ENCODE assay signal across 34 cellular contexts in the genomic region with DNA sequence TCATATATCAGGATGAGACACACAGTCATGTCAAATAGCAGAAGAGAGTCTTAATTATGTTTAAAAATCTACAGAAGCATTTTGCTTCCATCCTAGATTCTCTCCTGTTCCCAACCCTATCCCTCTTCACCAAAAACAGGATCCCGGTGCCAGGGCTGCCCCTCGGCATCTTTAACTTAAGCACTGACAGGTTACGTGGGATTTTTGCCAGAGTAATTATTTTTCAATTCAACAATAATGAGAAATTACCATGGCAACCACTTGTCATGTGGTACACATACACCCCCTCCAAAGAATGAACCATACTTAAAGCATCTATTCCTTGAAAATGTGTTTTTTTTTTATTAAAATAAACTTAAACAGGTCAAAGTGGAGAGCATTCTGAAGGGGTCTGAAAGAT.
"Had no signal": no experiment of that assay in that cellular context is flagged by ENCODE, and none has a peak within 500 bp of the region (broad histone marks: within the 10 kb centered on the region; RNA-seq: fewer than 3 reads in every experiment).

No MANE protein-coding gene starts in this region.

- H3K9ac ChIP-seq: KMS-11 had no signal

- H3K27ac ChIP-seq: KMS-11 had no signal

- H3K4me2 ChIP-seq: KMS-11 had no signal

- H3K9me3 ChIP-seq: MG63 had no signal

- DNase-seq: Karpas-422, Kasumi-1, MG63, MM.1S, MV-4-11, NCI-H1048, NCI-H1092, NCI-H1092 treated with DMSO at 0.1 percent for 48 hours, NCI-H1417, NCI-H1417 treated with DMSO at 0.1 percent for 48 hours, NCI-H1436, NCI-H1436 treated with DMSO at 0.1 percent for 48 hours, NCI-H146, NCI-H1694, NCI-H1694 treated with DMSO at 0.1 percent for 48 hours, NCI-H187, NCI-H187 treated with DMSO at 0.1 percent for 48 hours, NCI-H1930, NCI-H2029, NCI-H2029 treated with DMSO at 0.1 percent for 48 hours, NCI-H2081, NCI-H2081 treated with DMSO at 0.1 percent for 48 hours, NCI-H2107, NCI-H2171, NCI-H2171 treated with DMSO at 0.1 percent for 48 hours, NCI-H2227 treated with DMSO at 0.1 percent for 48 hours, NCI-H226, NCI-H345, NCI-H446, NCI-H446 treated with DMSO at 0.1 percent for 48 hours, NCI-H510A, NCI-H510A treated with DMSO at 0.1 percent for 48 hours, NCI-H524 had no signal

- H3K4me3 ChIP-seq: MG63 had no signal

- H3K36me3 ChIP-seq: MG63 had no signal

- H3K27me3 ChIP-seq: MG63 had no signal
